ENCODE assay signal across 8 cellular contexts in genomic region chr12:30823140-30823669, GRCh38.
A peak's percentile ranks its signal among the peaks of the same experiment; 100 is the strongest.
DNase-seq lines count a peak whose midpoint lies in the region; ATAC-seq, FAIRE-seq and TF ChIP-seq lines count a peak whose summit lies in the region.

No MANE protein-coding gene starts in this region.

- H3K79me2 ChIP-seq in HepG2 (ENCODE audit: insufficient read depth, low read length): no peaks in the 10 kb centered on the region
- H3K79me2 ChIP-seq in endothelial cell of umbilical vein (ENCODE audit: control insufficient read depth, insufficient read depth, low read length): no peaks in the 10 kb centered on the region

- no peaks in the 10 kb centered on the region for H3K9me3 Mint-ChIP-seq in activated CD4-positive, alpha-beta T cell treated with anti-CD3 and anti-CD28 coated beads, Interleukin-2, amount 10 ng/mL, durations not matched to agents 7 days and 5 days
- H3K9me3 Mint-ChIP-seq in naive thymus-derived CD4-positive, alpha-beta T cell: peaks cover 0 to 1% (median 0%) of the 10 kb centered on the region in 11 donors

- intact Hi-C loops in HepG2 (cut with micrococcal nuclease; ENCODE audit: unreplicated experiment) (no loop called here), endothelial cell of umbilical vein (cut with micrococcal nuclease) (no loop called here)
- intact Hi-C loops in naive thymus-derived CD4-positive, alpha-beta T cell (cut with micrococcal nuclease): loop anchor here in 1 of 2 donors (2.0 kb wide), 1 partner anchor 24 kb away; no protein-coding TSS in a partner anchor

- no peak overlapping the region for H2AFZ ChIP-seq in HepG2 (ENCODE audit: low read length)
- H2AFZ ChIP-seq in endothelial cell of umbilical vein (ENCODE audit: low read depth, low read length): peak overlapping the region; percentile 97

- H3K9me1 ChIP-seq in endothelial cell of umbilical vein (replicated peaks; ENCODE audit: control insufficient read depth, extremely low read depth, insufficient read depth, low read length): no peaks in the 10 kb centered on the region

- FAIRE-seq in HepG2 (lab: Jason Lieb, UNC) (no peak), endothelial cell of umbilical vein (lab: Jason Lieb, UNC) (no peak)

- H3K27ac ChIP-seq in liver (ENCODE audit: low read depth in 1 of 2, low read length in 2 of 2) (peak overlapping the region; percentile 63 to 77), HepG2 (ENCODE audit: extremely low read length, insufficient read depth, low read length) (no peak overlapping the region), endothelial cell of umbilical vein (ENCODE audit: insufficient read depth, low read depth, low read length) (no peak overlapping the region)
- no peak overlapping the region for H3K27ac ChIP-seq in naive thymus-derived CD4-positive, alpha-beta T cell (ENCODE audit: low read depth, low read length)

- peaks cover 49% of the 10 kb centered on the region for H3K27me3 Mint-ChIP-seq in activated CD4-positive, alpha-beta T cell treated with anti-CD3 and anti-CD28 coated beads, Interleukin-2, amount 10 ng/mL, durations not matched to agents 7 days and 5 days
- peaks cover 51 to 69% (median 59%) of the 10 kb centered on the region in 5 donors for H3K27me3 Mint-ChIP-seq in naive thymus-derived CD4-positive, alpha-beta T cell

- dilution Hi-C loops in endothelial cell of umbilical vein (cut with MboI; ENCODE audit: extremely low pct_ligation_motif_present, low sequenced_read_pairs): no loop called here

- no peaks in the 10 kb centered on the region for H4K20me1 ChIP-seq in HepG2 (ENCODE audit: insufficient read depth, low read length)
- no peaks in the 10 kb centered on the region for H4K20me1 ChIP-seq in endothelial cell of umbilical vein (replicated peaks; ENCODE audit: control insufficient read depth, extremely low read depth, insufficient read depth, low read length)

- H3K27ac Mint-ChIP-seq in activated CD4-positive, alpha-beta T cell treated with anti-CD3 and anti-CD28 coated beads, Interleukin-2, amount 10 ng/mL, durations not matched to agents 7 days and 5 days: no peak overlapping the region
- H3K27ac Mint-ChIP-seq in naive thymus-derived CD4-positive, alpha-beta T cell: peak overlapping the region in 2 of 9 donors; percentile 18 to 54

- CTCF ChIA-PET in HepG2 (lab: Yijun Ruan, JAX; ENCODE audit: low intra/inter-chr PET ratio, low total read pairs) (no interaction called here), endothelial cell of umbilical vein (lab: Charles Lee) (interaction anchor here (1.3 to 2.6 kb wide), 3 partner anchors 21 to 27 kb away, joined by 5 to 11 read pairs (median 9); no protein-coding TSS in a partner anchor)
- CTCF ChIA-PET in activated CD4-positive, alpha-beta T cell treated with anti-CD3 and anti-CD28 coated beads, Interleukin-2, amount 10 ng/mL, durations not matched to agents 7 days and 5 days (lab: Charles Lee): interaction anchor here (1.2 kb wide), 1 partner anchor 25 kb away, joined by 4 read pairs; no protein-coding TSS in a partner anchor
- CTCF ChIA-PET in naive thymus-derived CD4-positive, alpha-beta T cell (lab: Charles Lee): no interaction called here

- TF ChIP-seq CTCF in liver (IDR thresholded peaks at IDR 0.05; ENCODE audit: low read depth, low read length, missing input control) (no peak), HepG2 (CRISPR knock-in tag; IDR thresholded peaks at IDR 0.05) (no peak), endothelial cell of umbilical vein (IDR thresholded peaks at IDR 0.05; ENCODE audit: extremely low read depth in 1 of 2, insufficient read depth in 1 of 2, low read depth in 1 of 2, low read length in 2 of 2) (peak in 1 of 2 donors; percentile 19)

- H3K9ac ChIP-seq in liver (ENCODE audit: low read depth in 1 of 2, low read length in 2 of 2) (peak overlapping the region; percentile 8 to 48), HepG2 (ENCODE audit: insufficient read depth, low read depth, low read length) (no peak overlapping the region), endothelial cell of umbilical vein (replicated peaks; ENCODE audit: extremely low read depth, insufficient read depth, low read length) (peak overlapping the region; percentile 43)

- TF ChIP-seq POLR2A in HepG2 (IDR thresholded peaks at IDR 0.05; ENCODE audit: insufficient read depth in 1 of 2, low read depth in 2 of 2, low read length in 2 of 2) (no peak), endothelial cell of umbilical vein (IDR thresholded peaks at IDR 0.05; ENCODE audit: low read depth, low read length) (no peak)

- peak overlapping the region; percentile 69 for H3K4me3 Mint-ChIP-seq in activated CD4-positive, alpha-beta T cell treated with anti-CD3 and anti-CD28 coated beads, Interleukin-2, amount 10 ng/mL, durations not matched to agents 7 days and 5 days
- peak overlapping the region; percentile 86 to 97 (median 92) for H3K4me3 Mint-ChIP-seq in naive thymus-derived CD4-positive, alpha-beta T cell

- H3K4me2 ChIP-seq in HepG2 (ENCODE audit: low read depth, low read length): no peak overlapping the region
- peak overlapping the region; percentile 39 for H3K4me2 ChIP-seq in endothelial cell of umbilical vein (ENCODE audit: insufficient read depth, low read length)

- TF ChIP-seq RAD21 in liver (IDR thresholded peaks at IDR 0.05) (no peak), HepG2 (CRISPR knock-in tag; IDR thresholded peaks at IDR 0.05) (no peak)

- 37% methylated on average over 34 of the region's 34 CpGs for WGBS in liver
- 86% methylated on average over 24 of the region's 34 CpGs for WGBS in HepG2 (ENCODE audit: low lambda C conversion rate)

- TF ChIP-seq EP300 in HepG2 (IDR thresholded peaks at IDR 0.05; ENCODE audit: low read depth in 2 of 2, low read length in 2 of 2) (no peak), HepG2 (CRISPR knock-in tag; IDR thresholded peaks at IDR 0.05; ENCODE audit: borderline replicate concordance) (no peak)

- DNase-seq in HepG2 (ENCODE audit: low spot score) (no peak), endothelial cell of umbilical vein (ENCODE audit: low read depth, low spot score) (no peak), ureter (ENCODE audit: low spot score) (peak; percentile 45), NCI-H1092 (lab: John Stamatoyannopoulos, UW) (no peak), NCI-H748 (lab: John Stamatoyannopoulos, UW; ENCODE audit: unreplicated experiment) (no peak)
- peak; percentile 20 for DNase-seq in activated CD4-positive, alpha-beta T cell treated with anti-CD3 and anti-CD28 coated beads, Interleukin-2, amount 10 ng/mL, durations not matched to agents 7 days and 5 days
- peak in 5 of 9 donors; percentile 16 to 41 (median 31) for DNase-seq in naive thymus-derived CD4-positive, alpha-beta T cell

- H3K27me3 ChIP-seq in liver (ENCODE audit: control insufficient read depth in 4 of 4, insufficient read depth in 4 of 4, low read length in 3 of 4) (no peaks in the 10 kb centered on the region), HepG2 (ENCODE audit: control insufficient read depth in 1 of 2, insufficient read depth in 2 of 2, low read length in 2 of 2) (peaks cover 0 to 16% of the 10 kb centered on the region in 2 experiments; a peak in 1 of 5 replicates), endothelial cell of umbilical vein (ENCODE audit: control insufficient read depth in 2 of 2, insufficient read depth in 2 of 2, low read length in 2 of 2) (peaks cover 7 to 11% of the 10 kb centered on the region in 2 experiments)
- H3K27me3 ChIP-seq in naive thymus-derived CD4-positive, alpha-beta T cell (ENCODE audit: control insufficient read depth in 2 of 2, insufficient read depth in 2 of 2, low read length in 2 of 2): no peaks in the 10 kb centered on the region

- no peaks in the 10 kb centered on the region for H3K36me3 Mint-ChIP-seq in activated CD4-positive, alpha-beta T cell treated with anti-CD3 and anti-CD28 coated beads, Interleukin-2, amount 10 ng/mL, durations not matched to agents 7 days and 5 days (ENCODE audit: low read depth)
- H3K36me3 Mint-ChIP-seq in naive thymus-derived CD4-positive, alpha-beta T cell: no peaks in the 10 kb centered on the region

- no peaks in the 10 kb centered on the region for H3K36me3 ChIP-seq in liver (ENCODE audit: control insufficient read depth in 4 of 4, insufficient read depth in 3 of 4, low read depth in 1 of 4, low read length in 3 of 4)
- H3K36me3 ChIP-seq in HepG2 (replicated peaks in 1 of 2; ENCODE audit: control insufficient read depth in 1 of 2, insufficient read depth in 2 of 2, low read length in 2 of 2): no peaks in the 10 kb centered on the region
- no peaks in the 10 kb centered on the region for H3K36me3 ChIP-seq in endothelial cell of umbilical vein (ENCODE audit: control insufficient read depth in 2 of 2, extremely low read depth in 1 of 2, insufficient read depth in 2 of 2, low read length in 2 of 2)
- H3K36me3 ChIP-seq in naive thymus-derived CD4-positive, alpha-beta T cell (ENCODE audit: control insufficient read depth in 2 of 3, insufficient read depth in 3 of 3, low read length in 3 of 3): no peaks in the 10 kb centered on the region

- no peak; the same call in 2 of the 3 replicates for ATAC-seq in HepG2
- peak; percentile 78 for ATAC-seq in naive thymus-derived CD4-positive, alpha-beta T cell

- peaks cover 17% of the 10 kb centered on the region for H3K4me1 Mint-ChIP-seq in activated CD4-positive, alpha-beta T cell treated with anti-CD3 and anti-CD28 coated beads, Interleukin-2, amount 10 ng/mL, durations not matched to agents 7 days and 5 days
- H3K4me1 Mint-ChIP-seq in naive thymus-derived CD4-positive, alpha-beta T cell: peaks cover 15 to 21% (median 19%) of the 10 kb centered on the region in 7 donors

- POLR2A ChIA-PET in HepG2 (lab: Yijun Ruan, JAX) (no interaction called here), endothelial cell of umbilical vein (lab: Charles Lee) (no interaction called here)
- POLR2A ChIA-PET in activated CD4-positive, alpha-beta T cell treated with anti-CD3 and anti-CD28 coated beads, Interleukin-2, amount 10 ng/mL, durations not matched to agents 7 days and 5 days (lab: Charles Lee): no interaction called here
- POLR2A ChIA-PET in naive thymus-derived CD4-positive, alpha-beta T cell (lab: Charles Lee): no interaction called here

- BruUV-seq in HepG2 (replicated peaks; lab: Mats Ljungman, UMichigan): no TSS peak
- BruUV-seq in endothelial cell of umbilical vein (replicated peaks; lab: Mats Ljungman, UMichigan): no TSS peak

- H3K4me3 ChIP-seq in liver (ENCODE audit: low read depth in 1 of 3, low read length in 3 of 3) (peak overlapping the region; percentile 40 to 74 (median 56)), HepG2 (replicated peaks in 1 of 3; ENCODE audit: insufficient read depth in 1 of 3, low read depth in 2 of 3, low read length in 3 of 3) (no peak overlapping the region), endothelial cell of umbilical vein (replicated peaks in 1 of 3; ENCODE audit: insufficient read depth in 1 of 3, low read depth in 1 of 3, low read length in 3 of 3) (peak overlapping the region in 2 of 3 experiments; percentile 34 to 38)
- peak overlapping the region; percentile 60 for H3K4me3 ChIP-seq in naive thymus-derived CD4-positive, alpha-beta T cell (ENCODE audit: low read length)

- in situ Hi-C loops in HepG2 (cut with HindIII; ENCODE audit: extremely low pct_ligation_motif_present, low pct_unique_long_range_greater_than_20kb): loop anchor here (25.0 kb wide), 2 partner anchors 511 to 686 kb away; no protein-coding TSS in a partner anchor

- H3K4me1 ChIP-seq in liver (ENCODE audit: control insufficient read depth in 4 of 4, insufficient read depth in 4 of 4, low read length in 3 of 4) (peaks cover 0 to 19% (median 6%) of the 10 kb centered on the region in 4 donors), HepG2 (ENCODE audit: insufficient read depth, low read length) (peaks cover 9% of the 10 kb centered on the region; the same call in 1 of the 2 replicates), endothelial cell of umbilical vein (ENCODE audit: control insufficient read depth, extremely low read depth, insufficient read depth, low read length) (peaks cover 6% of the 10 kb centered on the region)
- H3K4me1 ChIP-seq in naive thymus-derived CD4-positive, alpha-beta T cell (ENCODE audit: control insufficient read depth in 2 of 2, insufficient read depth in 2 of 2, low read length in 2 of 2): peaks cover 0 to 11% of the 10 kb centered on the region in 2 donors

- H3K9me3 ChIP-seq in liver (ENCODE audit: control insufficient read depth in 4 of 4, low read length in 3 of 4) (no peaks in the 10 kb centered on the region), HepG2 (ENCODE audit: low read length) (no peaks in the 10 kb centered on the region), endothelial cell of umbilical vein (replicated peaks; ENCODE audit: control insufficient read depth, insufficient read depth, low read length) (no peaks in the 10 kb centered on the region)
- H3K9me3 ChIP-seq in naive thymus-derived CD4-positive, alpha-beta T cell (ENCODE audit: control insufficient read depth in 2 of 3, low read length in 3 of 3): no peaks in the 10 kb centered on the region

Comparison
In these comparisons a context has a peak if more than half of its experiments do, and no peak if none do; other contexts are left out.
1. H3K27ac ChIP-seq: peak in liver (2 of 2); none in HepG2 (single experiment), endothelial cell of umbilical vein (single experiment) and naive thymus-derived CD4-positive, alpha-beta T cell (single experiment).
2. H3K4me3 ChIP-seq: peak in liver (3 of 3), endothelial cell of umbilical vein (2 of 3) and naive thymus-derived CD4-positive, alpha-beta T cell (single experiment); none in HepG2 (0 of 3).
3. DNase-seq: peak in activated CD4-positive, alpha-beta T cell treated with anti-CD3 and anti-CD28 coated beads, Interleukin-2, amount 10 ng/mL, durations not matched to agents 7 days and 5 days (single experiment), naive thymus-derived CD4-positive, alpha-beta T cell (5 of 9) and ureter (single experiment); none in HepG2 (single experiment), endothelial cell of umbilical vein (single experiment), NCI-H1092 (single experiment) and NCI-H748 (single experiment).
4. CTCF ChIA-PET loops: an anchor here in activated CD4-positive, alpha-beta T cell treated with anti-CD3 and anti-CD28 coated beads, Interleukin-2, amount 10 ng/mL, durations not matched to agents 7 days and 5 days (1.2 kb wide) and endothelial cell of umbilical vein (1.3 to 2.6 kb wide); none called in HepG2 and naive thymus-derived CD4-positive, alpha-beta T cell.